In genomic region chr2:10792001-10792400, GRCh38 we compare ENCODE assay signal across 12 cellular contexts. TPM values are rescaled to one million over a fixed set of nuclear protein-coding genes. Genes with fewer than 3 reads are reported as not detected.
DNase-seq lines count a peak whose midpoint lies in the region; ATAC-seq and TF ChIP-seq lines count a peak whose summit lies in the region.
"Had no signal": no experiment of that assay in that cellular context is flagged by ENCODE, and none has a peak within 500 bp of the region (broad histone marks: within the 10 kb centered on the region; RNA-seq: fewer than 3 reads in every experiment).

No MANE protein-coding gene starts in this region.

- peaks cover 95% of the 10 kb centered on the region for H3K36me3 Mint-ChIP-seq in endodermal cell (ENCODE audit: low read depth)

- TF ChIP-seq CTCF in endodermal cell (conservative IDR thresholded peaks at IDR 0.05) (no peak), GM13976 (IDR thresholded peaks at IDR 0.05; ENCODE audit: borderline replicate concordance, control extremely low read depth, extremely low read depth, insufficient read depth, missing control alignments) (no peak), Peyer's patch (IDR thresholded peaks at IDR 0.05) (no peak)

- 98 to 100% methylated on average over 1 to 2 of the region's 2 CpGs for WGBS in endodermal cell (ENCODE audit: insufficient coverage in 1 of 2, insufficient read length in 1 of 2), 2 experiments

- peaks cover 96% of the 10 kb centered on the region for H3K36me3 ChIP-seq in endodermal cell (ENCODE audit: control insufficient read depth, insufficient read depth, low read length)
- H3K36me3 ChIP-seq in Peyer's patch = peaks cover 0 to 66% (median 0%) of the 10 kb centered on the region in 3 donors

- peak overlapping the region; percentile 5 for H3K27ac Mint-ChIP-seq in endodermal cell

- in situ Hi-C loops in GM13976 (cut with MboI; ENCODE audit: low sequenced_read_pairs, unreplicated experiment) = no loop called here

- H3K4me3 ChIP-seq in endodermal cell (ENCODE audit: low read length) = no peak overlapping the region
- no peak overlapping the region for H3K4me3 ChIP-seq in Peyer's patch
- H3K4me3 ChIP-seq: body of pancreas had no signal

- no peaks in the 10 kb centered on the region for H3K27me3 Mint-ChIP-seq in endodermal cell (ENCODE audit: insufficient read depth)

- H3K9ac ChIP-seq in endodermal cell (ENCODE audit: extremely low read depth, low read length, poor library complexity, severe bottlenecking) = no peak overlapping the region

- no peaks in the 10 kb centered on the region for H3K4me1 Mint-ChIP-seq in endodermal cell

- no peak overlapping the region for H3K4me3 Mint-ChIP-seq in endodermal cell

- DNase-seq in endodermal cell (no peak), GM13976 (ENCODE audit: low spot score) (no peak), Peyer's patch (no peak), erythroblast (lab: John Stamatoyannopoulos, UW) (no peak)
- DNase-seq: body of pancreas, NCI-H1092 treated with DMSO at 0.1 percent for 48 hours, NCI-H446 treated with DMSO at 0.1 percent for 48 hours, trophoblast cell had no signal

- H3K4me1 ChIP-seq in endodermal cell (ENCODE audit: control insufficient read depth, insufficient read depth, low read length) (no peaks in the 10 kb centered on the region), Peyer's patch (no peaks in the 10 kb centered on the region)
- H3K4me1 ChIP-seq: body of pancreas had no signal

- ATAC-seq in GM18511 (IDR thresholded peaks at IDR 0.05; ENCODE audit: unreplicated experiment) (peak; percentile 61), GM19324 (IDR thresholded peaks at IDR 0.05; ENCODE audit: low FRiP score, unreplicated experiment) (peak; percentile 45), HG03095 (IDR thresholded peaks at IDR 0.05; ENCODE audit: unreplicated experiment) (peak; percentile 60)
- ATAC-seq: body of pancreas had no signal

- H3K27me3 ChIP-seq in endodermal cell (ENCODE audit: control insufficient read depth, insufficient read depth, low read length, poor library complexity, severe bottlenecking) = no peaks in the 10 kb centered on the region
- H3K27me3 ChIP-seq in Peyer's patch = no peaks in the 10 kb centered on the region
- H3K27me3 ChIP-seq: body of pancreas had no signal

- H3K9me3 ChIP-seq in endodermal cell (ENCODE audit: control insufficient read depth, low read length) (no peaks in the 10 kb centered on the region), Peyer's patch (no peaks in the 10 kb centered on the region)
- H3K9me3 ChIP-seq: body of pancreas had no signal

- no peak for TF ChIP-seq POLR2A in Peyer's patch (IDR thresholded peaks at IDR 0.05)
- no peak for TF ChIP-seq POLR2A in erythroblast (IDR thresholded peaks at IDR 0.05; ENCODE audit: low read length)

- no peaks in the 10 kb centered on the region for H3K9me3 Mint-ChIP-seq in endodermal cell

- H3K27ac ChIP-seq in endodermal cell (ENCODE audit: low read depth, low read length) = no peak overlapping the region
- H3K27ac ChIP-seq in Peyer's patch = peak overlapping the region in 1 of 4 donors; percentile 21
- H3K27ac ChIP-seq: body of pancreas, RWPE1 had no signal

RNA-seq across cellular contexts. Expression of gene PDIA6, which starts 20.6 kb away (rescaled TPM):
- total RNA-seq in endodermal cell (100 to 1,000 TPM; 402 to 408 TPM), Peyer's patch (10 to 100 TPM; 63.7 to 91.1 (median 77.9) TPM)
- polyA plus RNA-seq in endodermal cell (2013, experiment 1 of 2) = 325 TPM
- polyA plus RNA-seq in endodermal cell (2013, experiment 2 of 2) = 329 TPM

Comparison
In these comparisons a context has a peak if more than half of its experiments do, and no peak if none do; other contexts are left out.
1. RNA of gene PDIA6, which starts 20.6 kb away (total RNA-seq): 402 to 408 TPM in endodermal cell; 63.7 to 91.1 TPM in Peyer's patch; every median in the first group is over 4 times any median in the second.
2. Peak in every context shown above with its lines, with median percentiles within 50 percentile points of each other: ATAC-seq.